In the genomic region with DNA sequence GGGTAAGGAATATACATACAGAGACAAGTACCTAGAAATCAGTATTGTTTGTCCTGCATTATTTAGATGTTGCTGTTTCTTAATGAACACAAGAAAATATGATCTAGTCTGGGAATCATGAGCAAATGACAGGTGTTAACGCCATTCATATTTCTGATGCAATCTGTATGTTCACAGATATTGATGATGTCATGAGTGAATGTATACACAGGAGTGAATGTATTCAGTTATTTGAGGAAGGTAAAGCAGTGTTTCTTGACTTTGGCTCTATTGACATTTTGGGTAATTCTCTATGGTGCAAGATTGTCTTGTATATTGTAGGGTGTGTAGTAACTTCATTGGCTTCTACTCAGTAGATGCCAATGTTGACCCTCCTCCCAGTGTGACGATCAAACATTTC, we compare ENCODE assay signal across 38 cellular contexts. TPM values are rescaled to one million over a fixed set of nuclear protein-coding genes. Genes with fewer than 3 reads are reported as not detected.
"Had no signal": no experiment of that assay in that cellular context is flagged by ENCODE, and none has a peak within 500 bp of the region (broad histone marks: within the 10 kb centered on the region; RNA-seq: fewer than 3 reads in every experiment).

No MANE protein-coding gene starts in this region.

- H3K36me3 ChIP-seq: MG63 had no signal

- H3K27me3 ChIP-seq: MG63 had no signal

- H3K4me3 ChIP-seq: MG63 had no signal

- DNase-seq: Karpas-422, Kasumi-1, MG63, MM.1S, MV-4-11, NCI-H1048, NCI-H1092, NCI-H1092 treated with DMSO at 0.1 percent for 48 hours, NCI-H1105, NCI-H1105 treated with DMSO at 0.1 percent for 48 hours, NCI-H1417, NCI-H1417 treated with DMSO at 0.1 percent for 48 hours, NCI-H1436, NCI-H1436 treated with DMSO at 0.1 percent for 48 hours, NCI-H146, NCI-H1694, NCI-H1694 treated with DMSO at 0.1 percent for 48 hours, NCI-H187, NCI-H187 treated with DMSO at 0.1 percent for 48 hours, NCI-H1930, NCI-H2029, NCI-H2029 treated with DMSO at 0.1 percent for 48 hours, NCI-H2081, NCI-H2081 treated with DMSO at 0.1 percent for 48 hours, NCI-H2107, NCI-H2171, NCI-H2171 treated with DMSO at 0.1 percent for 48 hours, NCI-H2227 treated with DMSO at 0.1 percent for 48 hours, NCI-H226, NCI-H345, NCI-H446, NCI-H446 treated with DMSO at 0.1 percent for 48 hours, NCI-H510A, NCI-H510A treated with DMSO at 0.1 percent for 48 hours, NCI-H524 had no signal

- H3K9me3 ChIP-seq: MG63 had no signal

RNA-seq across cellular contexts. Expression of gene RTL1, which starts 26.7 kb away (rescaled TPM):
- total RNA-seq: LHCN-M2, MCF 10A, NCI-H460 had no signal
